8 cellular contexts compared by ENCODE assay signal in genomic region chr17:979539-980405, GRCh38.
DNase-seq lines count a peak whose midpoint lies in the region; ATAC-seq lines count a peak whose summit lies in the region.

TSS of gene NXN (minus strand) at chr17:979776.

- peak; percentile 59 for DNase-seq in NCI-H1436 (lab: John Stamatoyannopoulos, UW)
- DNase-seq in NCI-H1436 treated with DMSO at 0.1 percent for 48 hours (lab: John Stamatoyannopoulos, UW): no peak
- DNase-seq in NCI-H69 (lab: John Stamatoyannopoulos, UW): peak; percentile 79
- DNase-seq in activated CD8-positive, alpha-beta memory T cell treated with anti-CD3 and anti-CD28 coated beads for 1 hour (ENCODE audit: extremely low read depth in 1 of 2, low read depth in 1 of 2): peak; percentile 74 to 96
- peak; percentile 89 for DNase-seq in effector CD4-positive, alpha-beta T cell
- peak; percentile 89 to 95 for DNase-seq in memory B cell (ENCODE audit: low spot score in 2 of 2)
- DNase-seq in stimulated activated CD8-positive, alpha-beta memory T cell treated with anti-CD3 and anti-CD28 coated beads, Interleukin-12 subunit alpha, Interleukin-12 subunit beta, amount 100 ng/mL, for 1 hour (ENCODE audit: low read depth): peak; percentile 83

- H3K27me3 Mint-ChIP-seq in memory B cell: peaks cover 11% of the 10 kb centered on the region

- H3K4me1 Mint-ChIP-seq in memory B cell: peaks cover 13% of the 10 kb centered on the region

- H3K9me3 Mint-ChIP-seq in memory B cell: no peaks in the 10 kb centered on the region

- no peak within 1 kb of the TSS for H3K27ac Mint-ChIP-seq in memory B cell

- H3K4me3 Mint-ChIP-seq in memory B cell: peak within 1 kb of the TSS; percentile 85

- ATAC-seq in HG03039 (IDR thresholded peaks at IDR 0.05; ENCODE audit: unreplicated experiment) (peak; percentile 59), memory B cell (ENCODE audit: low read depth) (peak; percentile 75)

- H3K36me3 Mint-ChIP-seq in memory B cell: no peaks in the 10 kb centered on the region
